Comparison of ENCODE assay signal across 29 cellular contexts in genomic region chrX:70554948-70555347, GRCh38.
"Had no signal": no experiment of that assay in that cellular context is flagged by ENCODE, and none has a peak within 500 bp of the region (broad histone marks: within the 10 kb centered on the region; RNA-seq: fewer than 3 reads in every experiment).

No MANE protein-coding gene starts in this region.

- FAIRE-seq: keratinocyte, small intestine, urothelium cell line had no signal

- H3K4me1 ChIP-seq: heart right ventricle, left lung, prostate gland, sigmoid colon, spleen, suprapubic skin, tibial artery, upper lobe of right lung had no signal

- H3K27ac ChIP-seq: heart right ventricle, hepatocyte, left lung, neutrophil, prostate gland, sigmoid colon, spleen, suprapubic skin, thoracic aorta, tibial artery, upper lobe of right lung had no signal

- H3K27ac Mint-ChIP-seq: memory B cell; nephron; stimulated activated effector memory CD8-positive, alpha-beta T cell treated with anti-CD3 and anti-CD28 coated beads, Interleukin-12 subunit alpha, Interleukin-12 subunit beta, amount 100 ng/mL, for 72 hours; stimulated activated naive CD8-positive, alpha-beta T cell treated with anti-CD3 and anti-CD28 coated beads, Interleukin-15, Interleukin-2, amounts not matched to agents 100 ng/mL and 50 ng/mL, for 24 hours had no signal

- H3K9me3 ChIP-seq: left lung, neutrophil, prostate gland, sigmoid colon, suprapubic skin, thoracic aorta, upper lobe of right lung had no signal

- H3K4me3 Mint-ChIP-seq: memory B cell; naive thymus-derived CD8-positive, alpha-beta T cell; nephron; neural crest cell; stimulated activated effector memory CD8-positive, alpha-beta T cell treated with anti-CD3 and anti-CD28 coated beads, Interleukin-12 subunit alpha, Interleukin-12 subunit beta, amount 100 ng/mL, for 72 hours; stimulated activated naive CD8-positive, alpha-beta T cell treated with anti-CD3 and anti-CD28 coated beads, Interleukin-15, Interleukin-2, amounts not matched to agents 100 ng/mL and 50 ng/mL, for 24 hours had no signal

- H3K27me3 Mint-ChIP-seq: memory B cell had no signal

- H3K27me3 ChIP-seq: hepatocyte, left lung, neutrophil, sigmoid colon, spleen, suprapubic skin, tibial artery, upper lobe of right lung had no signal

- DNase-seq: heart right ventricle; kidney glomerular epithelial cell; left cardiac atrium; left lung; naive thymus-derived CD8-positive, alpha-beta T cell; occipital lobe; retina; right cardiac atrium; sigmoid colon; small intestine; spleen; stimulated activated CD4-positive, alpha-beta T cell treated with anti-CD3 and anti-CD28 coated beads, Interleukin-4, amount 100 ng/mL, for 24 hours; stimulated activated naive CD4-positive, alpha-beta T cell; tibial artery; trophoblast cell; upper lobe of right lung had no signal

- H3K9me3 Mint-ChIP-seq: memory B cell; stimulated activated effector memory CD8-positive, alpha-beta T cell treated with anti-CD3 and anti-CD28 coated beads, Interleukin-12 subunit alpha, Interleukin-12 subunit beta, amount 100 ng/mL, for 72 hours; stimulated activated naive CD8-positive, alpha-beta T cell treated with anti-CD3 and anti-CD28 coated beads, Interleukin-15, Interleukin-2, amounts not matched to agents 100 ng/mL and 50 ng/mL, for 24 hours had no signal

- ATAC-seq: heart right ventricle; left cardiac atrium; naive thymus-derived CD8-positive, alpha-beta T cell; right cardiac atrium; stimulated activated effector memory CD8-positive, alpha-beta T cell treated with anti-CD3 and anti-CD28 coated beads, Interleukin-12 subunit alpha, Interleukin-12 subunit beta, amount 100 ng/mL, for 72 hours; upper lobe of right lung had no signal

- H3K36me3 Mint-ChIP-seq: memory B cell; naive thymus-derived CD8-positive, alpha-beta T cell; stimulated activated effector memory CD8-positive, alpha-beta T cell treated with anti-CD3 and anti-CD28 coated beads, Interleukin-12 subunit alpha, Interleukin-12 subunit beta, amount 100 ng/mL, for 72 hours had no signal

- H3K36me3 ChIP-seq: heart right ventricle, left lung, neutrophil, prostate gland, sigmoid colon, spleen, suprapubic skin, thoracic aorta, tibial artery, upper lobe of right lung had no signal

- H3K4me3 ChIP-seq: heart right ventricle, hepatocyte, left lung, lung, prostate gland, sigmoid colon, spleen, suprapubic skin, thoracic aorta, tibial artery, upper lobe of right lung had no signal

- H3K4me1 Mint-ChIP-seq: naive thymus-derived CD8-positive, alpha-beta T cell; neural crest cell; stimulated activated effector memory CD8-positive, alpha-beta T cell treated with anti-CD3 and anti-CD28 coated beads, Interleukin-12 subunit alpha, Interleukin-12 subunit beta, amount 100 ng/mL, for 72 hours had no signal

- H3K4me2 ChIP-seq: hepatocyte had no signal
